In the genomic region with DNA sequence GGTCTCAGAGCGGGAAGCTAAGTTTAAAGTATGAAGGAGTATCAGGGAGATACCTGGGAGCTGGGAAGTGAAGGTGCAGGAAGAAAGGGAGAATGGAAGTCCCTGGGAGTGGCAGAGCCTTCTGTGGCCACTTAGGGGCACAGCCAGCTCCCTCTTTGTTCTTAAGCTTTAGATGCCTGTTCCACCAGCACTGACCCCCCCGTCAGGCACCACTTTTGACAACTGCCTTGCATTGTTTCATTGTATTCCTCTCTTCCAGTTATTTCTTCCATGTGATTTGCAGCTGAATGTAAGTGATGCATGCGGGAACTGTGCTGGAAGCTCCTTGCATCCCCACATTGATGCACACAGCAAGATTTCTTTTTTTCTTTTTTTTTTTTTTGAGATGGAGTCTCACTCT, we compare ENCODE assay signal across 1 cellular context.
TF ChIP-seq lines count a peak whose summit lies in the region.

No MANE protein-coding gene starts in this region.

TF ChIP-seq in GM23338, 12 proteins besides CTCF, POLR2A, EP300 and RAD21 (continued from another document):
- TF ChIP-seq REST (IDR thresholded peaks at IDR 0.05; ENCODE audit: unreplicated experiment) (no peak), EZH2 (IDR thresholded peaks at IDR 0.05; ENCODE audit: low read depth, unreplicated experiment) (no peak), ZNF114 (CRISPR knock-in tag; IDR thresholded peaks at IDR 0.05) (no peak), NANOG (IDR thresholded peaks at IDR 0.05; ENCODE audit: borderline replicate concordance) (no peak), JUNB (IDR thresholded peaks at IDR 0.05; ENCODE audit: unreplicated experiment) (no peak), POLR2AphosphoS5 (IDR thresholded peaks at IDR 0.05; ENCODE audit: low read depth) (no peak), STAT1 (IDR thresholded peaks at IDR 0.05; ENCODE audit: unreplicated experiment) (no peak), ZNF331 (CRISPR knock-in tag; IDR thresholded peaks at IDR 0.05; ENCODE audit: low read depth) (no peak)
- TF ChIP-seq, protein P1, sequence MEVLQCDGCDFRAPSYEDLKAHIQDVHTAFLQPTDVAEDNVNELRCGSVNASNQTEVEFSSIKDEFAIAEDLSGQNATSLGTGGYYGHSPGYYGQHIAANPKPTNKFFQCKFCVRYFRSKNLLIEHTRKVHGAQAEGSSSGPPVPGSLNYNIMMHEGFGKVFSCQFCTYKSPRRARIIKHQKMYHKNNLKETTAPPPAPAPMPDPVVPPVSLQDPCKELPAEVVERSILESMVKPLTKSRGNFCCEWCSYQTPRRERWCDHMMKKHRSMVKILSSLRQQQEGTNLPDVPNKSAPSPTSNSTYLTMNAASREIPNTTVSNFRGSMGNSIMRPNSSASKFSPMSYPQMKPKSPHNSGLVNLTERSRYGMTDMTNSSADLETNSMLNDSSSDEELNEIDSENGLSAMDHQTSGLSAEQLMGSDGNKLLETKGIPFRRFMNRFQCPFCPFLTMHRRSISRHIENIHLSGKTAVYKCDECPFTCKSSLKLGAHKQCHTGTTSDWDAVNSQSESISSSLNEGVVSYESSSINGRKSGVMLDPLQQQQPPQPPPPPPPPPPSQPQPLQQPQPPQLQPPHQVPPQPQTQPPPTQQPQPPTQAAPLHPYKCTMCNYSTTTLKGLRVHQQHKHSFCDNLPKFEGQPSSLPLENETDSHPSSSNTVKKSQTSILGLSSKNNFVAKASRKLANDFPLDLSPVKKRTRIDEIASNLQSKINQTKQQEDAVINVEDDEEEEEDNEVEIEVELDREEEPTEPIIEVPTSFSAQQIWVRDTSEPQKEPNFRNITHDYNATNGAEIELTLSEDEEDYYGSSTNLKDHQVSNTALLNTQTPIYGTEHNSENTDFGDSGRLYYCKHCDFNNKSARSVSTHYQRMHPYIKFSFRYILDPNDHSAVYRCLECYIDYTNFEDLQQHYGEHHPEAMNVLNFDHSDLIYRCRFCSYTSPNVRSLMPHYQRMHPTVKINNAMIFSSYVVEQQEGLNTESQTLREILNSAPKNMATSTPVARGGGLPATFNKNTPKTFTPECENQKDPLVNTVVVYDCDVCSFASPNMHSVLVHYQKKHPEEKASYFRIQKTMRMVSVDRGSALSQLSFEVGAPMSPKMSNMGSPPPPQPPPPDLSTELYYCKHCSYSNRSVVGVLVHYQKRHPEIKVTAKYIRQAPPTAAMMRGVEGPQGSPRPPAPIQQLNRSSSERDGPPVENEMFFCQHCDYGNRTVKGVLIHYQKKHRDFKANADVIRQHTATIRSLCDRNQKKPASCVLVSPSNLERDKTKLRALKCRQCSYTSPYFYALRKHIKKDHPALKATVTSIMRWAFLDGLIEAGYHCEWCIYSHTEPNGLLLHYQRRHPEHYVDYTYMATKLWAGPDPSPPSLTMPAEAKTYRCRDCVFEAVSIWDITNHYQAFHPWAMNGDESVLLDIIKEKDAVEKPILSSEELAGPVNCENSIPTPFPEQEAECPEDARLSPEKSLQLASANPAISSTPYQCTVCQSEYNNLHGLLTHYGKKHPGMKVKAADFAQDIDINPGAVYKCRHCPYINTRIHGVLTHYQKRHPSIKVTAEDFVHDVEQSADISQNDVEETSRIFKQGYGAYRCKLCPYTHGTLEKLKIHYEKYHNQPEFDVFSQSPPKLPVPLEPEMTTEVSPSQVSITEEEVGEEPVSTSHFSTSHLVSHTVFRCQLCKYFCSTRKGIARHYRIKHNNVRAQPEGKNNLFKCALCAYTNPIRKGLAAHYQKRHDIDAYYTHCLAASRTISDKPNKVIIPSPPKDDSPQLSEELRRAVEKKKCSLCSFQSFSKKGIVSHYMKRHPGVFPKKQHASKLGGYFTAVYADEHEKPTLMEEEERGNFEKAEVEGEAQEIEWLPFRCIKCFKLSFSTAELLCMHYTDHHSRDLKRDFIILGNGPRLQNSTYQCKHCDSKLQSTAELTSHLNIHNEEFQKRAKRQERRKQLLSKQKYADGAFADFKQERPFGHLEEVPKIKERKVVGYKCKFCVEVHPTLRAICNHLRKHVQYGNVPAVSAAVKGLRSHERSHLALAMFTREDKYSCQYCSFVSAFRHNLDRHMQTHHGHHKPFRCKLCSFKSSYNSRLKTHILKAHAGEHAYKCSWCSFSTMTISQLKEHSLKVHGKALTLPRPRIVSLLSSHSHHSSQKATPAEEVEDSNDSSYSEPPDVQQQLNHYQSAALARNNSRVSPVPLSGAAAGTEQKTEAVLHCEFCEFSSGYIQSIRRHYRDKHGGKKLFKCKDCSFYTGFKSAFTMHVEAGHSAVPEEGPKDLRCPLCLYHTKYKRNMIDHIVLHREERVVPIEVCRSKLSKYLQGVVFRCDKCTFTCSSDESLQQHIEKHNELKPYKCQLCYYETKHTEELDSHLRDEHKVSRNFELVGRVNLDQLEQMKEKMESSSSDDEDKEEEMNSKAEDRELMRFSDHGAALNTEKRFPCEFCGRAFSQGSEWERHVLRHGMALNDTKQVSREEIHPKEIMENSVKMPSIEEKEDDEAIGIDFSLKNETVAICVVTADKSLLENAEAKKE (CRISPR knock-in tag; IDR thresholded peaks at IDR 0.05), result no peak
